26 cellular contexts compared by ENCODE assay signal in genomic region chr17:70378005-70378404, GRCh38.
"Had no signal": no experiment of that assay in that cellular context is flagged by ENCODE, and none has a peak within 500 bp of the region (broad histone marks: within the 10 kb centered on the region; RNA-seq: fewer than 3 reads in every experiment).

No MANE protein-coding gene starts in this region.

- H3K4me1 ChIP-seq: breast epithelium, colonic mucosa, pancreas, right lobe of liver had no signal

- DNase-seq: activated B cell treated with CpG ODN at 0.5 μM for 24 hours; activated CD4-positive, alpha-beta T cell treated with anti-CD3 and anti-CD28 coated beads for 4 hours; activated CD4-positive, alpha-beta T cell treated with anti-CD3 and anti-CD28 coated beads, Interleukin-2, amount 50 U/mL, for 48 hours; activated CD8-positive, alpha-beta memory T cell treated with anti-CD3 and anti-CD28 coated beads, Interleukin-2, amount 50 U/mL, for 48 hours; activated naive CD4-positive, alpha-beta T cell treated with Interleukin-2 at 50 U/mL for 16 hours; activated naive CD8-positive, alpha-beta T cell treated with anti-CD3 and anti-CD28 coated beads for 36 hours; activated T-cell treated with anti-CD3 and anti-CD28 coated beads, Interleukin-2, amount 50 U/mL, for 48 hours; colonic mucosa; endodermal cell; heart right ventricle; kidney; midbrain; pancreas; right lobe of liver; small intestine; stimulated activated CD4-positive, alpha-beta T cell treated with anti-CD3 and anti-CD28 coated beads, Interleukin-15, amount 100 ng/mL, for 24 hours; stimulated activated CD4-positive, alpha-beta T cell treated with anti-CD3 and anti-CD28 coated beads, Interleukin-2, amount 100 ng/mL, for 48 hours; stimulated activated CD8-positive, alpha-beta memory T cell treated with anti-CD3 and anti-CD28 coated beads, Interleukin-4, amount 100 ng/mL, for 48 hours; stimulated activated naive CD4-positive, alpha-beta T cell treated with Interleukin-2 at 50 U/mL for 16 hours; T1000; upper lobe of left lung had no signal

- ATAC-seq: heart right ventricle, left lobe of liver, pancreas, right lobe of liver had no signal

- H3K36me3 ChIP-seq: breast epithelium, colonic mucosa, heart right ventricle, pancreas, right lobe of liver, thoracic aorta, upper lobe of left lung had no signal

- H3K9me3 ChIP-seq: breast epithelium, colonic mucosa, pancreas, right lobe of liver, thoracic aorta, upper lobe of left lung had no signal

- H3K27ac ChIP-seq: breast epithelium, colonic mucosa, epithelial cell of prostate, heart right ventricle, pancreas, right lobe of liver, thoracic aorta, upper lobe of left lung had no signal

- H3K4me3 ChIP-seq: breast epithelium, colonic mucosa, heart right ventricle, lung, pancreas, right lobe of liver, thoracic aorta, upper lobe of left lung had no signal

- H3K27me3 ChIP-seq: breast epithelium, colonic mucosa, heart right ventricle, pancreas, upper lobe of left lung had no signal
